In genomic region chr10:124612611-124613498, GRCh38 we compare ENCODE assay signal across 9 cellular contexts.
A peak's percentile ranks its signal among the peaks of the same experiment; 100 is the strongest.
DNase-seq lines count a peak whose midpoint lies in the region; ATAC-seq and TF ChIP-seq lines count a peak whose summit lies in the region.
"Had no signal": no experiment of that assay in that cellular context is flagged by ENCODE, and none has a peak within 500 bp of the region (broad histone marks: within the 10 kb centered on the region; RNA-seq: fewer than 3 reads in every experiment).

No MANE protein-coding gene starts in this region.

- peaks cover 2% of the 10 kb centered on the region for H3K36me3 Mint-ChIP-seq in activated naive CD4-positive, alpha-beta T cell treated with anti-CD3 and anti-CD28 coated beads for 36 hours (ENCODE audit: low read depth)
- peaks cover 4% of the 10 kb centered on the region for H3K36me3 Mint-ChIP-seq in activated CD8-positive, alpha-beta T cell treated with anti-CD3 and anti-CD28 coated beads, Interleukin-2, amount 10 ng/mL, durations not matched to agents 7 days and 5 days (ENCODE audit: low read depth)

- H3K27ac Mint-ChIP-seq in activated naive CD4-positive, alpha-beta T cell treated with anti-CD3 and anti-CD28 coated beads for 36 hours: no peak overlapping the region
- peak overlapping the region; percentile 72 for H3K27ac Mint-ChIP-seq in activated CD8-positive, alpha-beta T cell treated with anti-CD3 and anti-CD28 coated beads, Interleukin-2, amount 10 ng/mL, durations not matched to agents 7 days and 5 days

- peak; percentile 14 for ATAC-seq in activated CD8-positive, alpha-beta T cell treated with anti-CD3 and anti-CD28 coated beads, Interleukin-2, amount 10 ng/mL, durations not matched to agents 7 days and 5 days
- peak; percentile 20 for ATAC-seq in upper lobe of right lung
- ATAC-seq in GM21367 (IDR thresholded peaks at IDR 0.05; ENCODE audit: unreplicated experiment): no peak
- no peak for ATAC-seq in HG03342 (IDR thresholded peaks at IDR 0.05; ENCODE audit: unreplicated experiment)

- H3K4me1 Mint-ChIP-seq in activated naive CD4-positive, alpha-beta T cell treated with anti-CD3 and anti-CD28 coated beads for 36 hours (ENCODE audit: low read depth): peaks cover 33% of the 10 kb centered on the region
- H3K4me1 Mint-ChIP-seq in activated CD8-positive, alpha-beta T cell treated with anti-CD3 and anti-CD28 coated beads, Interleukin-2, amount 10 ng/mL, durations not matched to agents 7 days and 5 days (ENCODE audit: low read depth): peaks cover 38% of the 10 kb centered on the region

- H3K4me1 ChIP-seq in upper lobe of right lung: peaks cover 9% of the 10 kb centered on the region
- H3K4me1 ChIP-seq: SJSA1 had no signal

- peak; percentile 28 for DNase-seq in activated naive CD4-positive, alpha-beta T cell treated with anti-CD3 and anti-CD28 coated beads for 36 hours
- no peak for DNase-seq in activated naive CD4-positive, alpha-beta T cell (lab: John Stamatoyannopoulos, UW)
- DNase-seq in activated CD8-positive, alpha-beta T cell treated with anti-CD3 and anti-CD28 coated beads, Interleukin-2, amount 10 ng/mL, durations not matched to agents 7 days and 5 days: peak; percentile 28
- DNase-seq in islet precursor cell (peak; percentile 69), upper lobe of right lung (no peak), NCI-H345 (lab: John Stamatoyannopoulos, UW) (no peak)

- no peaks in the 10 kb centered on the region for H3K27me3 Mint-ChIP-seq in activated naive CD4-positive, alpha-beta T cell treated with anti-CD3 and anti-CD28 coated beads for 36 hours (ENCODE audit: low read depth)
- H3K27me3 Mint-ChIP-seq in activated CD8-positive, alpha-beta T cell treated with anti-CD3 and anti-CD28 coated beads, Interleukin-2, amount 10 ng/mL, durations not matched to agents 7 days and 5 days (ENCODE audit: low read depth): no peaks in the 10 kb centered on the region

- TF ChIP-seq CTCF in upper lobe of right lung (IDR thresholded peaks at IDR 0.05): no peak

- H3K9me3 ChIP-seq in upper lobe of right lung: no peaks in the 10 kb centered on the region
- H3K9me3 ChIP-seq: SJSA1 had no signal

- no peak overlapping the region for H3K4me3 ChIP-seq in upper lobe of right lung
- H3K4me3 ChIP-seq: SJSA1 had no signal

- H3K9me3 Mint-ChIP-seq in activated naive CD4-positive, alpha-beta T cell treated with anti-CD3 and anti-CD28 coated beads for 36 hours: no peaks in the 10 kb centered on the region
- H3K9me3 Mint-ChIP-seq in activated CD8-positive, alpha-beta T cell treated with anti-CD3 and anti-CD28 coated beads, Interleukin-2, amount 10 ng/mL, durations not matched to agents 7 days and 5 days (ENCODE audit: insufficient read depth): no peaks in the 10 kb centered on the region

- H3K27me3 ChIP-seq in upper lobe of right lung: no peaks in the 10 kb centered on the region
- H3K27me3 ChIP-seq: SJSA1 had no signal

- POLR2A ChIA-PET in activated CD8-positive, alpha-beta T cell treated with anti-CD3 and anti-CD28 coated beads, Interleukin-2, amount 10 ng/mL, durations not matched to agents 7 days and 5 days (lab: Charles Lee): interaction anchor here (0.6 kb wide), 1 partner anchor 10 kb away, joined by 3 read pairs; no protein-coding TSS in a partner anchor

- H3K36me3 ChIP-seq in upper lobe of right lung: peaks cover 3% of the 10 kb centered on the region
- H3K36me3 ChIP-seq: SJSA1 had no signal

- intact Hi-C loops in activated naive CD4-positive, alpha-beta T cell treated with anti-CD3 and anti-CD28 coated beads for 36 hours (cut with micrococcal nuclease): no loop called here
- intact Hi-C loops in upper lobe of right lung (cut with DNase I): no loop called here

- H3K27ac ChIP-seq in upper lobe of right lung: no peak overlapping the region
- H3K27ac ChIP-seq: SJSA1 had no signal

- CTCF ChIA-PET in activated naive CD4-positive, alpha-beta T cell treated with anti-CD3 and anti-CD28 coated beads for 36 hours (lab: Charles Lee): interaction anchor here (1.3 to 1.6 kb wide), 3 partner anchors 74 to 128 kb away, joined by 3 to 5 read pairs (median 4); no protein-coding TSS in a partner anchor
- CTCF ChIA-PET in activated CD8-positive, alpha-beta T cell treated with anti-CD3 and anti-CD28 coated beads, Interleukin-2, amount 10 ng/mL, durations not matched to agents 7 days and 5 days (lab: Charles Lee): interaction anchor here (3.3 kb wide), 1 partner anchor 129 kb away, joined by 16 read pairs; no protein-coding TSS in a partner anchor

- no peak overlapping the region for H3K4me3 Mint-ChIP-seq in activated naive CD4-positive, alpha-beta T cell treated with anti-CD3 and anti-CD28 coated beads for 36 hours
- no peak overlapping the region for H3K4me3 Mint-ChIP-seq in activated CD8-positive, alpha-beta T cell treated with anti-CD3 and anti-CD28 coated beads, Interleukin-2, amount 10 ng/mL, durations not matched to agents 7 days and 5 days

Comparison
In these comparisons a context has a peak if more than half of its experiments do, and no peak if none do; other contexts are left out.
1. DNase-seq: peak in activated naive CD4-positive, alpha-beta T cell treated with anti-CD3 and anti-CD28 coated beads for 36 hours (single experiment), activated CD8-positive, alpha-beta T cell treated with anti-CD3 and anti-CD28 coated beads, Interleukin-2, amount 10 ng/mL, durations not matched to agents 7 days and 5 days (single experiment) and islet precursor cell (single experiment); none in activated naive CD4-positive, alpha-beta T cell (0 of 4), upper lobe of right lung (single experiment) and NCI-H345 (single experiment).
2. ATAC-seq: peak in activated CD8-positive, alpha-beta T cell treated with anti-CD3 and anti-CD28 coated beads, Interleukin-2, amount 10 ng/mL, durations not matched to agents 7 days and 5 days (single experiment) and upper lobe of right lung (single experiment); none in GM21367 (single experiment) and HG03342 (single experiment).